1 cellular context compared by ENCODE assay signal in the genomic region with DNA sequence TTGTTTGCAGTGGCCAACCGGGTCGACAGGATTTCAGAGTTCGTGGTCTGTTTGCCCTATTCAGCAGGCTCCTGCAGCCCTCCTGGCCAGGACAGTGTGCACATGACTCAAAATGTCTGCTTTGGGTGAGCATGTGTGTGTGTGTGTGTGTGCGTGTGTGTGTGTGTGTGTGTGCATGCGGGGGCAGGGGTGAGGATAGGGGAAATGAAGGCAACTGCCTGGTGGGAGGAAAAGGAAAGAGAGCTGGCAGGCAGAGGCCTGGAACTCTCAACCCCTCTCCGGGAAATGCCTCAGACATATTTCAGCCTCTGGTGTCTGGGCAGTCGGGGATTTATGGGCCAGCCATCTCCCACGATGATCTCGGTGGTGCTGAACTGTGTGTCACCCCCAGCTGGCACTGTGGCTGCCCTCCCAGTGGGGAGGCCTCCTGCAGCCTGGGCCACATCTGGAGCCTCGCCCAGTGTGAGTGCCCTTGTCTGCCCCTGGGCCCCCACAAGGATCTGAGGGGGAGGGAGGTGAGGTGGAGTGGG.
TF ChIP-seq lines count a peak whose summit lies in the region.

No MANE protein-coding gene starts in this region.

TF ChIP-seq in K562, 482 proteins besides CTCF, POLR2A, EP300 and RAD21 (continued from another document):
- TF ChIP-seq, protein P1, sequence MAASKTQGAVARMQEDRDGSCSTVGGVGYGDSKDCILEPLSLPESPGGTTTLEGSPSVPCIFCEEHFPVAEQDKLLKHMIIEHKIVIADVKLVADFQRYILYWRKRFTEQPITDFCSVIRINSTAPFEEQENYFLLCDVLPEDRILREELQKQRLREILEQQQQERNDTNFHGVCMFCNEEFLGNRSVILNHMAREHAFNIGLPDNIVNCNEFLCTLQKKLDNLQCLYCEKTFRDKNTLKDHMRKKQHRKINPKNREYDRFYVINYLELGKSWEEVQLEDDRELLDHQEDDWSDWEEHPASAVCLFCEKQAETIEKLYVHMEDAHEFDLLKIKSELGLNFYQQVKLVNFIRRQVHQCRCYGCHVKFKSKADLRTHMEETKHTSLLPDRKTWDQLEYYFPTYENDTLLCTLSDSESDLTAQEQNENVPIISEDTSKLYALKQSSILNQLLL (CRISPR knock-in tag; IDR thresholded peaks at IDR 0.05; ENCODE audit: borderline replicate concordance), result no peak
- TF ChIP-seq, protein P2, sequence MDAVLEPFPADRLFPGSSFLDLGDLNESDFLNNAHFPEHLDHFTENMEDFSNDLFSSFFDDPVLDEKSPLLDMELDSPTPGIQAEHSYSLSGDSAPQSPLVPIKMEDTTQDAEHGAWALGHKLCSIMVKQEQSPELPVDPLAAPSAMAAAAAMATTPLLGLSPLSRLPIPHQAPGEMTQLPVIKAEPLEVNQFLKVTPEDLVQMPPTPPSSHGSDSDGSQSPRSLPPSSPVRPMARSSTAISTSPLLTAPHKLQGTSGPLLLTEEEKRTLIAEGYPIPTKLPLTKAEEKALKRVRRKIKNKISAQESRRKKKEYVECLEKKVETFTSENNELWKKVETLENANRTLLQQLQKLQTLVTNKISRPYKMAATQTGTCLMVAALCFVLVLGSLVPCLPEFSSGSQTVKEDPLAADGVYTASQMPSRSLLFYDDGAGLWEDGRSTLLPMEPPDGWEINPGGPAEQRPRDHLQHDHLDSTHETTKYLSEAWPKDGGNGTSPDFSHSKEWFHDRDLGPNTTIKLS (IDR thresholded peaks at IDR 0.05; ENCODE audit: borderline replicate concordance, low read depth), result no peak
- no peak for TF ChIP-seq HCFC1 (IDR thresholded peaks at IDR 0.05; ENCODE audit: low read depth, low read length)
- peak; percentile 86 for TF ChIP-seq MCM3 (IDR thresholded peaks at IDR 0.05)
